10 cellular contexts compared by ENCODE assay signal in the genomic region with DNA sequence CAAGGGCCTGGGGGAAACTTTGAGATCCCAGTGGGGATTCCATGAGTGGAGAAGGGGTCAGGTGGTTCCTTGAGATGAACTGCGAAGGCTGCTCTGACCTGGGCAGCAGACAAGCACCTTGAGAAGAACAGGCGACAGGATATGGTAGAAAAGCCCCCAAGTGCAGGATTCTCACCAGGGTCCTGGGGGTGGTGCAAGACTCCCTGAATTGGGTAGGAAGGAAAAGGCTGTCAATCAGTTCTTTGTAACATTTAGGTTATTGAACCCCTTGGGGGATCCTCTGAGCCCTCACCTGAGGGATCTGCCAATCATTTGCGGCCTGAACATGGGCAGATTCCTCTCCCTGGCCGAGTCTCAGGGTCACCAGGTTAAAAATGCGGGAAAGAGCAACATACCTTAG. TPM values are rescaled to one million over a fixed set of nuclear protein-coding genes. Genes with fewer than 3 reads are reported as not detected.
"Had no signal": no experiment of that assay in that cellular context is flagged by ENCODE, and none has a peak within 500 bp of the region (broad histone marks: within the 10 kb centered on the region; RNA-seq: fewer than 3 reads in every experiment).

No MANE protein-coding gene starts in this region.

- DNase-seq: GM23248, GOT3, H9, HCEC 1CT, KBM-7 had no signal

- H3K4me3 Mint-ChIP-seq: H9, IgD-negative memory B cell had no signal

- H3K27ac ChIP-seq: GM23248, HL-60 had no signal

- H3K4me3 ChIP-seq: GM23248 had no signal

- H3K4me1 Mint-ChIP-seq: H9, IgD-negative memory B cell had no signal

- H3K27ac Mint-ChIP-seq: H9, IgD-negative memory B cell had no signal

- FAIRE-seq: HepG2 had no signal

- H3K36me3 Mint-ChIP-seq: IgD-negative memory B cell had no signal

- ATAC-seq: HepG2 had no signal

RNA-seq across cellular contexts. Expression of a gene that starts 2.4 kb away (rescaled TPM):
- total RNA-seq: GM23248, H4, H9, HepG2, HT1080 had no signal
- polyA plus RNA-seq: GM23248, HepG2, IgD-negative memory B cell had no signal

RNA-seq across cellular contexts. Expression of a gene that starts 20.0 kb away (rescaled TPM):
- total RNA-seq: GM23248, H4, H9, HepG2, HT1080 had no signal
- polyA plus RNA-seq: GM23248, HepG2, IgD-negative memory B cell had no signal

RNA-seq across cellular contexts. Expression of a gene that starts 25.2 kb away (rescaled TPM):
- total RNA-seq: GM23248, H4, H9, HepG2, HT1080 had no signal
- polyA plus RNA-seq: GM23248, HepG2, IgD-negative memory B cell had no signal

RNA-seq across cellular contexts. Expression of a gene that starts 55.3 kb away (rescaled TPM):
- total RNA-seq: GM23248, H4, HepG2, HT1080 had no signal
- polyA plus RNA-seq: GM23248, HepG2, IgD-negative memory B cell had no signal
